In genomic region chr1:3930696-3931309, GRCh38 we compare ENCODE assay signal across 16 cellular contexts.
"Had no signal": no experiment of that assay in that cellular context is flagged by ENCODE, and none has a peak within 500 bp of the region (broad histone marks: within the 10 kb centered on the region; RNA-seq: fewer than 3 reads in every experiment).

No MANE protein-coding gene starts in this region.

- H3K4me3 Mint-ChIP-seq: activated T-helper 17 cell treated with anti-CD3 and anti-CD28 coated beads, Interleukin-2, amount 50 U/mL, for 72 hours; stimulated activated naive CD8-positive, alpha-beta T cell treated with anti-CD3 and anti-CD28 coated beads, Interleukin-15, amount 100 ng/mL, for 72 hours; T-helper 1 cell treated with Interleukin-12 subunit alpha and Interleukin-12 subunit beta and Interleukin-4 antibody, amounts not matched to agents 30 μg/mL and 1 μg/mL, for 36 hours had no signal

- H3K27ac Mint-ChIP-seq: activated T-helper 17 cell treated with anti-CD3 and anti-CD28 coated beads, Interleukin-2, amount 50 U/mL, for 72 hours; stimulated activated naive CD8-positive, alpha-beta T cell treated with anti-CD3 and anti-CD28 coated beads, Interleukin-15, amount 100 ng/mL, for 72 hours; T-helper 1 cell treated with Interleukin-12 subunit alpha and Interleukin-12 subunit beta and Interleukin-4 antibody, amounts not matched to agents 30 μg/mL and 1 μg/mL, for 36 hours had no signal

- H3K4me3 ChIP-seq: pancreas, right lobe of liver, smooth muscle cell, upper lobe of left lung had no signal

- H3K27me3 ChIP-seq: pancreas, right lobe of liver, upper lobe of left lung had no signal

- H3K9me3 ChIP-seq: pancreas, right lobe of liver, upper lobe of left lung had no signal

- DNase-seq: activated CD4-positive, alpha-beta T cell treated with anti-CD3 and anti-CD28 coated beads for 1 hour; activated naive CD4-positive, alpha-beta T cell; foreskin melanocyte; glutamatergic neuron; hippocampal formation; islet precursor cell; pancreas; stimulated activated CD4-positive, alpha-beta T cell treated with anti-CD3 and anti-CD28 coated beads, Interleukin-4, amount 100 ng/mL, for 1 hour; stimulated activated naive CD8-positive, alpha-beta T cell treated with anti-CD3 and anti-CD28 coated beads, Interleukin-15, amount 100 ng/mL, for 72 hours; upper lobe of left lung had no signal

- H3K36me3 ChIP-seq: pancreas, right lobe of liver, upper lobe of left lung had no signal

- H3K27ac ChIP-seq: epithelial cell of prostate, pancreas, right lobe of liver, upper lobe of left lung had no signal

- H3K27me3 Mint-ChIP-seq: stimulated activated naive CD8-positive, alpha-beta T cell treated with anti-CD3 and anti-CD28 coated beads, Interleukin-15, amount 100 ng/mL, for 72 hours had no signal

- H3K4me1 ChIP-seq: pancreas, right lobe of liver, upper lobe of left lung had no signal

- H3K4me1 Mint-ChIP-seq: stimulated activated naive CD8-positive, alpha-beta T cell treated with anti-CD3 and anti-CD28 coated beads, Interleukin-15, amount 100 ng/mL, for 72 hours had no signal

- ATAC-seq: activated T-helper 17 cell treated with anti-CD3 and anti-CD28 coated beads, Interleukin-2, amount 50 U/mL, for 72 hours; left lobe of liver; pancreas; stimulated activated naive CD8-positive, alpha-beta T cell treated with anti-CD3 and anti-CD28 coated beads, Interleukin-15, amount 100 ng/mL, for 72 hours had no signal
